Comparison of ENCODE assay signal across 11 cellular contexts in genomic region chrX:79630033-79631009, GRCh38.
DNase-seq lines count a peak whose midpoint lies in the region; ATAC-seq lines count a peak whose summit lies in the region.
"Had no signal": no experiment of that assay in that cellular context is flagged by ENCODE, and none has a peak within 500 bp of the region (broad histone marks: within the 10 kb centered on the region; RNA-seq: fewer than 3 reads in every experiment).

No MANE protein-coding gene starts in this region.

- H3K4me3 ChIP-seq in neuronal stem cell (ENCODE audit: low read length in 2 of 2), result no peak overlapping the region

- no peak overlapping the region for H2BK120ac ChIP-seq in neuronal stem cell (ENCODE audit: low read depth, low read length)

- no peak overlapping the region for H4K91ac ChIP-seq in neuronal stem cell (ENCODE audit: low read depth, low read length, poor library complexity)

- H2AK5ac ChIP-seq in neuronal stem cell (ENCODE audit: low read depth, low read length), result no peak overlapping the region

- no peak overlapping the region for H3K23ac ChIP-seq in neuronal stem cell (ENCODE audit: low read depth, low read length, poor library complexity)

- no peaks in the 10 kb centered on the region for H3K27me3 ChIP-seq in neuronal stem cell (ENCODE audit: control insufficient read depth in 3 of 3, insufficient read depth in 3 of 3, low read depth in 1 of 3, low read length in 3 of 3)

- H2BK5ac ChIP-seq in neuronal stem cell (ENCODE audit: low read length), result no peak overlapping the region

- peak; percentile 88 for DNase-seq in renal cortical epithelial cell (ENCODE audit: low read depth)
- no peak for DNase-seq in NCI-H446 treated with DMSO at 0.1 percent for 48 hours (lab: John Stamatoyannopoulos, UW)
- no peak for DNase-seq in neuronal stem cell (ENCODE audit: low spot score)
- DNase-seq in OCI-M2 (lab: John Stamatoyannopoulos, UW; ENCODE audit: unreplicated experiment), result no peak
- DNase-seq: activated T-cell treated with anti-CD3 and anti-CD28 coated beads for 4 hours, erythroblast, H9, NCI-H748 treated with DMSO at 0.1 percent for 48 hours had no signal

- no peak overlapping the region for H3K9ac ChIP-seq in neuronal stem cell (ENCODE audit: low read depth, low read length, poor library complexity)

- H3K79me1 ChIP-seq in neuronal stem cell (ENCODE audit: low read depth, low read length), result no peaks in the 10 kb centered on the region

- H3K4ac ChIP-seq in neuronal stem cell (ENCODE audit: low read length), result no peak overlapping the region

- no peaks in the 10 kb centered on the region for H3K4me1 ChIP-seq in neuronal stem cell (ENCODE audit: control insufficient read depth in 2 of 2, insufficient read depth in 1 of 2, low read depth in 1 of 2, low read length in 2 of 2)

- no peaks in the 10 kb centered on the region for H3K36me3 ChIP-seq in neuronal stem cell (replicated peaks in 1 of 2; ENCODE audit: control insufficient read depth in 2 of 2, insufficient read depth in 2 of 2, low read length in 2 of 2)

- no peak overlapping the region for H3K4me2 ChIP-seq in neuronal stem cell (ENCODE audit: insufficient read depth, low read length, poor library complexity, severe bottlenecking)

- H3K9me3 ChIP-seq in neuronal stem cell (replicated peaks in 1 of 2; ENCODE audit: control insufficient read depth in 2 of 2, insufficient read depth in 1 of 2, low read depth in 1 of 2, low read length in 2 of 2), result no peaks in the 10 kb centered on the region

- no peak overlapping the region for H2AFZ ChIP-seq in neuronal stem cell (ENCODE audit: low read length)

- H2BK15ac ChIP-seq in neuronal stem cell (ENCODE audit: low read length), result no peak overlapping the region

- no peak overlapping the region for H3K18ac ChIP-seq in neuronal stem cell (ENCODE audit: low read length)

- WGBS in neuronal stem cell (ENCODE audit: extremely low coverage in 2 of 2, insufficient read length in 2 of 2, insufficient replicate concordance in 1 of 2), 2 donors, result no CpG with 5 or more reads among the region's 5 CpGs

- H3K27ac ChIP-seq in neuronal stem cell (replicated peaks; ENCODE audit: low read length), result no peak overlapping the region

- H4K8ac ChIP-seq in neuronal stem cell (ENCODE audit: low read depth, low read length), result no peak overlapping the region

- ATAC-seq in GM18873 (IDR thresholded peaks at IDR 0.05; ENCODE audit: low FRiP score, unreplicated experiment) (peak; percentile 89), GM21737 (IDR thresholded peaks at IDR 0.05; ENCODE audit: unreplicated experiment) (peak; percentile 83), HG03342 (IDR thresholded peaks at IDR 0.05; ENCODE audit: unreplicated experiment) (peak; percentile 73)

- no peak overlapping the region for H2BK12ac ChIP-seq in neuronal stem cell (ENCODE audit: low read length)

- H3K14ac ChIP-seq in neuronal stem cell (ENCODE audit: low read length), result no peak overlapping the region
